In the genomic region with DNA sequence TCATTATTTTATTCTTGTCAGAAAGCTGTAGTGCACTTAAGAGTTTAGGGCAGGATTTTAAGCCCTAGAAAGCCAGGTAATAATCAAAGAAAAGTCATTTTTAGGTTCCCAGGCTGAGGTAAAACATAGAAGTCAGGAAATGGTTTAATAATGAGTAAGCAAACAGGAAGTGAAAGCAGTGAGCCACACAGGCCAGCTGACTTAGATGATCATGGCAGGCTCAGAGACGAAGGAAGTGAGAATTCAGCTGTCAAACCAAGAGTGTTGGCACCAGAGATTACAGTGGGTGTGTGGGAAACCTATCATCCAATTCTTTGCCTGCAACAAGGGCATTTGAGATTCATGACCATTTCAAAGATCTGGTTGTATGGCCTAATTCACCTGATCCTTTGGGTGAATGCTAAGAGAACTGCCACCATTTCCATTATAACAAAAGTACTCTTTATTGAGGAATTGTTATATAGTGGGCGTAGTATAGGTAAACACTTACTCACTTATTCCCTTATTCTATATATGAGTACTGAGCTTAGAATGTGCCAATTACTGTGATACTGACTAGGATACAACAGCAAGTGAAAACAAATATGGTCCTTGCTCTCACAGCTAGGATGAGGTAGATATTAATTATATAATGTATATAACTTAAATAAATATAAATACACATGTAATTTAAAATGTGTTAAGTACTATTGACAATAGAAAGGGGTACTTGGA, we compare ENCODE assay signal across 8 cellular contexts.
DNase-seq lines count a peak whose midpoint lies in the region; ATAC-seq and TF ChIP-seq lines count a peak whose summit lies in the region.

No MANE protein-coding gene starts in this region.

- no peak overlapping the region for H3K9ac ChIP-seq in BLaER1

- H3K4me1 ChIP-seq in BLaER1 (peaks cover 12% of the 10 kb centered on the region), SJCRH30 (peaks cover 10% of the 10 kb centered on the region; the same call in 1 of the 2 replicates), ascending aorta (no peaks in the 10 kb centered on the region), mucosa of descending colon (ENCODE audit: low read depth) (no peaks in the 10 kb centered on the region), BE2C (no peaks in the 10 kb centered on the region)

- no peaks in the 10 kb centered on the region for H4K20me1 ChIP-seq in BLaER1

- DNase-seq in SJCRH30: peak; percentile 20 to 47
- DNase-seq in ascending aorta (ENCODE audit: low spot score in 2 of 2): peak; percentile 10 to 63
- DNase-seq in mucosa of descending colon: peak in 1 of 3 donors; percentile 21
- no peak for DNase-seq in cortex of kidney (lab: John Stamatoyannopoulos, UW)
- DNase-seq in BE2C: no peak

- H3K4me3 ChIP-seq in BLaER1: no peak overlapping the region
- no peak overlapping the region for H3K4me3 ChIP-seq in SJCRH30
- H3K4me3 ChIP-seq in ascending aorta: no peak overlapping the region
- H3K4me3 ChIP-seq in mucosa of descending colon: no peak overlapping the region
- no peak overlapping the region for H3K4me3 ChIP-seq in BE2C (ENCODE audit: low read depth, low read length)

- H3K27me3 ChIP-seq in BLaER1: no peaks in the 10 kb centered on the region
- no peaks in the 10 kb centered on the region for H3K27me3 ChIP-seq in SJCRH30
- no peaks in the 10 kb centered on the region for H3K27me3 ChIP-seq in ascending aorta
- H3K27me3 ChIP-seq in BE2C: no peaks in the 10 kb centered on the region

- H3K36me3 ChIP-seq in BLaER1 (no peaks in the 10 kb centered on the region), SJCRH30 (no peaks in the 10 kb centered on the region), ascending aorta (no peaks in the 10 kb centered on the region), mucosa of descending colon (ENCODE audit: low read depth) (no peaks in the 10 kb centered on the region), BE2C (no peaks in the 10 kb centered on the region)

- peak overlapping the region; percentile 31 for H3K4me2 ChIP-seq in BLaER1

- H3K9me3 ChIP-seq in BLaER1: no peaks in the 10 kb centered on the region
- H3K9me3 ChIP-seq in SJCRH30 (replicated peaks): 0 out of 2 replicates have a peak, but pooled peaks cover 3% of the 10 kb centered on the region
- H3K9me3 ChIP-seq in ascending aorta: no peaks in the 10 kb centered on the region
- peaks cover 9% of the 10 kb centered on the region for H3K9me3 ChIP-seq in mucosa of descending colon
- H3K9me3 ChIP-seq in BE2C: no peaks in the 10 kb centered on the region

- TF ChIP-seq CTCF in ascending aorta (IDR thresholded peaks at IDR 0.05): no peak
- no peak for TF ChIP-seq CTCF in mucosa of descending colon (IDR thresholded peaks at IDR 0.05)
- TF ChIP-seq CTCF in BE2C (IDR thresholded peaks at IDR 0.05; ENCODE audit: low read depth, low read length): no peak

- intact Hi-C loops in ascending aorta (cut with DNase I) (no loop called here), mucosa of descending colon (cut with DNase I, micrococcal nuclease) (no loop called here)

- ATAC-seq in GM19328 (IDR thresholded peaks at IDR 0.05; ENCODE audit: unreplicated experiment) (peak; percentile 100), HG03175 (IDR thresholded peaks at IDR 0.05; ENCODE audit: unreplicated experiment) (peak; percentile 100), mucosa of descending colon (peak; percentile 63)

- H3K27ac ChIP-seq in BLaER1 (peak overlapping the region; percentile 38; the same call in 1 of the 2 replicates), SJCRH30 (peak overlapping the region; percentile 8; the same call in 1 of the 2 replicates), ascending aorta (no peak overlapping the region)

Comparison
In these comparisons a context has a peak if more than half of its experiments do, and no peak if none do; other contexts are left out.
1. H3K27ac ChIP-seq: peak in BLaER1 (single experiment) and SJCRH30 (single experiment); none in ascending aorta (0 of 2).
2. DNase-seq: peak in SJCRH30 (2 of 2) and ascending aorta (2 of 2); none in cortex of kidney (single experiment) and BE2C (single experiment).
3. Peak in every context shown above with its lines, with median percentiles within 50 percentile points of each other: ATAC-seq.